Comparison of ENCODE assay signal across 12 cellular contexts in the genomic region with DNA sequence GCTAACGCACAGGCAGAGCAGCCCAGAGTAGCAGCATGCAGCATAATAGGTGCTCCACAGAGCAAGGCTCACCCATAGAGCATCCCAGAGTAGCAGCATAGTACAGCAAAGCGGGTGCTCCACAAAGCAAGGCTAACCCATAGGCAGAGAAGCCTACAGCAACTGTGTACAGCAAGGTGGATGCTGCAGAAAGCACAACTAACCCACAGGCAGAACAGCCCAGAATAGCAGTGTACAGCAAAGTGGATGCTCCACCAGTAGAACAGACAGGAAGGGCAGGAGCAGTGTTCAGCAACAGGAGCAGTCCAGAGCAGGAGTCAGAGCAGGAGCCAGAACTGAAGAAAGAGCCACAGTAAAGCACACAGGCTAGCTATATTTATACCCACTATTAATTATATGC.
A peak's percentile ranks its signal among the peaks of the same experiment; 100 is the strongest.
DNase-seq lines count a peak whose midpoint lies in the region; ATAC-seq and TF ChIP-seq lines count a peak whose summit lies in the region.
"Had no signal": no experiment of that assay in that cellular context is flagged by ENCODE, and none has a peak within 500 bp of the region (broad histone marks: within the 10 kb centered on the region; RNA-seq: fewer than 3 reads in every experiment).

No MANE protein-coding gene starts in this region.

- TF ChIP-seq CTCF in Loucy (conservative IDR thresholded peaks at IDR 0.05; ENCODE audit: low read length): no peak
- no peak for TF ChIP-seq CTCF in upper lobe of right lung (IDR thresholded peaks at IDR 0.05)

- no peak for DNase-seq in activated naive CD8-positive, alpha-beta T cell treated with anti-CD3 and anti-CD28 coated beads, Interleukin-2, amount 50 U/mL, for 24 hours
- DNase-seq in activated naive CD8-positive, alpha-beta T cell treated with anti-CD3 and anti-CD28 coated beads for 36 hours: no peak
- DNase-seq in upper lobe of right lung: no peak
- DNase-seq in T-helper 17 cell: no peak
- DNase-seq in hypothalamus (lab: John Stamatoyannopoulos, UW): no peak
- no peak for DNase-seq in cortex of kidney (lab: John Stamatoyannopoulos, UW)
- DNase-seq: ACHN; CD4-positive, CD25-positive, alpha-beta regulatory T cell; GF-D8 had no signal

- intact Hi-C loops in upper lobe of right lung (cut with DNase I): no loop called here

- no peak overlapping the region for H3K9ac ChIP-seq in Loucy (ENCODE audit: low read depth, low read length, poor library complexity, severe bottlenecking)
- H3K9ac ChIP-seq: BLaER1 treated with 17β-estradiol and CSF1 and Interleukin-3, amounts not matched to agents 10 nM and 100 nM had no signal

- H3K4me1 Mint-ChIP-seq in activated naive CD8-positive, alpha-beta T cell treated with anti-CD3 and anti-CD28 coated beads, Interleukin-2, amount 50 U/mL, for 24 hours: no peaks in the 10 kb centered on the region
- no peaks in the 10 kb centered on the region for H3K4me1 Mint-ChIP-seq in activated naive CD8-positive, alpha-beta T cell treated with anti-CD3 and anti-CD28 coated beads for 36 hours
- H3K4me1 Mint-ChIP-seq in activated T-helper 17 cell treated with anti-CD3 and anti-CD28 coated beads, Interleukin-2, amount 50 U/mL, for 72 hours: no peaks in the 10 kb centered on the region
- H3K4me1 Mint-ChIP-seq in T-helper 17 cell: peaks cover 2% of the 10 kb centered on the region

- H3K27me3 Mint-ChIP-seq in activated naive CD8-positive, alpha-beta T cell treated with anti-CD3 and anti-CD28 coated beads, Interleukin-2, amount 50 U/mL, for 24 hours: peaks cover 21% of the 10 kb centered on the region
- H3K27me3 Mint-ChIP-seq in activated naive CD8-positive, alpha-beta T cell treated with anti-CD3 and anti-CD28 coated beads for 36 hours: peaks cover 34% of the 10 kb centered on the region
- H3K27me3 Mint-ChIP-seq in activated T-helper 17 cell treated with anti-CD3 and anti-CD28 coated beads, Interleukin-2, amount 50 U/mL, for 72 hours: peaks cover 22% of the 10 kb centered on the region
- peaks cover 29% of the 10 kb centered on the region for H3K27me3 Mint-ChIP-seq in T-helper 17 cell

- H3K4me1 ChIP-seq in Loucy (ENCODE audit: insufficient read depth, low read length, poor library complexity, severe bottlenecking) (no peaks in the 10 kb centered on the region), upper lobe of right lung (no peaks in the 10 kb centered on the region)
- H3K4me1 ChIP-seq: BLaER1 treated with 17β-estradiol and CSF1 and Interleukin-3, amounts not matched to agents 10 nM and 100 nM had no signal

- no peak overlapping the region for H3K27ac Mint-ChIP-seq in activated naive CD8-positive, alpha-beta T cell treated with anti-CD3 and anti-CD28 coated beads, Interleukin-2, amount 50 U/mL, for 24 hours
- no peak overlapping the region for H3K27ac Mint-ChIP-seq in activated naive CD8-positive, alpha-beta T cell treated with anti-CD3 and anti-CD28 coated beads for 36 hours
- no peak overlapping the region for H3K27ac Mint-ChIP-seq in activated T-helper 17 cell treated with anti-CD3 and anti-CD28 coated beads, Interleukin-2, amount 50 U/mL, for 72 hours
- no peak overlapping the region for H3K27ac Mint-ChIP-seq in T-helper 17 cell
- H3K27ac Mint-ChIP-seq: CD4-positive, CD25-positive, alpha-beta regulatory T cell had no signal

- no peaks in the 10 kb centered on the region for H4K20me1 ChIP-seq in Loucy (ENCODE audit: insufficient read depth, low read length, poor library complexity, severe bottlenecking)
- H4K20me1 ChIP-seq: BLaER1 treated with 17β-estradiol and CSF1 and Interleukin-3, amounts not matched to agents 10 nM and 100 nM had no signal

- 0 out of 2 replicates have a peak overlapping the region, but pooled peaks have one; percentile 43 for H2AFZ ChIP-seq in Loucy (ENCODE audit: low read length)

- peaks cover 4% of the 10 kb centered on the region for H3K36me3 Mint-ChIP-seq in activated naive CD8-positive, alpha-beta T cell treated with anti-CD3 and anti-CD28 coated beads, Interleukin-2, amount 50 U/mL, for 24 hours (ENCODE audit: low read depth)
- H3K36me3 Mint-ChIP-seq in activated naive CD8-positive, alpha-beta T cell treated with anti-CD3 and anti-CD28 coated beads for 36 hours: peaks cover 4% of the 10 kb centered on the region
- no peaks in the 10 kb centered on the region for H3K36me3 Mint-ChIP-seq in activated T-helper 17 cell treated with anti-CD3 and anti-CD28 coated beads, Interleukin-2, amount 50 U/mL, for 72 hours (ENCODE audit: low read depth)
- peaks cover 5% of the 10 kb centered on the region for H3K36me3 Mint-ChIP-seq in T-helper 17 cell (ENCODE audit: low read depth)
- H3K36me3 Mint-ChIP-seq: CD4-positive, CD25-positive, alpha-beta regulatory T cell had no signal

- H3K4me3 ChIP-seq in Loucy (ENCODE audit: low read length, poor library complexity, severe bottlenecking): no peak overlapping the region
- H3K4me3 ChIP-seq in upper lobe of right lung: no peak overlapping the region
- H3K4me3 ChIP-seq: BLaER1 treated with 17β-estradiol and CSF1 and Interleukin-3, amounts not matched to agents 10 nM and 100 nM had no signal

- H3K36me3 ChIP-seq in Loucy (ENCODE audit: insufficient read depth, low read length) (no peaks in the 10 kb centered on the region), upper lobe of right lung (no peaks in the 10 kb centered on the region)

- no peak overlapping the region for H3K4me2 ChIP-seq in Loucy (ENCODE audit: low read depth, low read length, poor library complexity, severe bottlenecking)
- H3K4me2 ChIP-seq: BLaER1 treated with 17β-estradiol and CSF1 and Interleukin-3, amounts not matched to agents 10 nM and 100 nM had no signal

- no peak overlapping the region for H3K27ac ChIP-seq in upper lobe of right lung
- H3K27ac ChIP-seq: BLaER1 treated with 17β-estradiol and CSF1 and Interleukin-3, amounts not matched to agents 10 nM and 100 nM had no signal

- peaks cover 14% of the 10 kb centered on the region for H3K9me3 Mint-ChIP-seq in activated naive CD8-positive, alpha-beta T cell treated with anti-CD3 and anti-CD28 coated beads, Interleukin-2, amount 50 U/mL, for 24 hours
- peaks cover 2% of the 10 kb centered on the region for H3K9me3 Mint-ChIP-seq in activated naive CD8-positive, alpha-beta T cell treated with anti-CD3 and anti-CD28 coated beads for 36 hours
- peaks cover 3% of the 10 kb centered on the region for H3K9me3 Mint-ChIP-seq in activated T-helper 17 cell treated with anti-CD3 and anti-CD28 coated beads, Interleukin-2, amount 50 U/mL, for 72 hours

- H3K9me2 ChIP-seq in Loucy (replicated peaks; ENCODE audit: low read depth, low read length): no peaks in the 10 kb centered on the region

- H3K27me3 ChIP-seq in Loucy (ENCODE audit: insufficient read depth, low read length, poor library complexity, severe bottlenecking) (no peaks in the 10 kb centered on the region), upper lobe of right lung (peaks cover 9% of the 10 kb centered on the region)
- H3K27me3 ChIP-seq: BLaER1 treated with 17β-estradiol and CSF1 and Interleukin-3, amounts not matched to agents 10 nM and 100 nM had no signal

- no peaks in the 10 kb centered on the region for H3F3A ChIP-seq in Loucy (ENCODE audit: low read depth)

- no peak overlapping the region for H3K4me3 Mint-ChIP-seq in activated naive CD8-positive, alpha-beta T cell treated with anti-CD3 and anti-CD28 coated beads, Interleukin-2, amount 50 U/mL, for 24 hours
- H3K4me3 Mint-ChIP-seq in activated naive CD8-positive, alpha-beta T cell treated with anti-CD3 and anti-CD28 coated beads for 36 hours: no peak overlapping the region
- H3K4me3 Mint-ChIP-seq in activated T-helper 17 cell treated with anti-CD3 and anti-CD28 coated beads, Interleukin-2, amount 50 U/mL, for 72 hours: no peak overlapping the region
- no peak overlapping the region for H3K4me3 Mint-ChIP-seq in T-helper 17 cell
- H3K4me3 Mint-ChIP-seq: CD4-positive, CD25-positive, alpha-beta regulatory T cell had no signal

- ATAC-seq in activated naive CD8-positive, alpha-beta T cell treated with anti-CD3 and anti-CD28 coated beads, Interleukin-2, amount 50 U/mL, for 24 hours: peak; percentile 20
- ATAC-seq in activated T-helper 17 cell treated with anti-CD3 and anti-CD28 coated beads, Interleukin-2, amount 50 U/mL, for 72 hours (replicated peaks): peak; percentile 31
- ATAC-seq in upper lobe of right lung (peak; percentile 37), T-helper 17 cell (no peak)

- H3K79me2 ChIP-seq in Loucy (ENCODE audit: insufficient read depth, low read length): no peaks in the 10 kb centered on the region

- peaks cover 13% of the 10 kb centered on the region; the same call in 1 of the 2 replicates for H3K9me3 ChIP-seq in Loucy (ENCODE audit: insufficient read depth, low read depth, low read length)
- no peaks in the 10 kb centered on the region for H3K9me3 ChIP-seq in upper lobe of right lung
- H3K9me3 ChIP-seq in T-helper 17 cell (ENCODE audit: control insufficient read depth, low read length, poor library complexity, severe bottlenecking): no peaks in the 10 kb centered on the region
